ENCODE assay signal across 8 cellular contexts in genomic region chr13:32737111-32737571, GRCh38.
DNase-seq lines count a peak whose midpoint lies in the region; ATAC-seq and TF ChIP-seq lines count a peak whose summit lies in the region.

No MANE protein-coding gene starts in this region.

- no peak for TF ChIP-seq CTCF in suprapubic skin (IDR thresholded peaks at IDR 0.05)

- H3K4me3 ChIP-seq in right cardiac atrium (ENCODE audit: low read length): peak overlapping the region; percentile 50
- H3K4me3 ChIP-seq in suprapubic skin: peak overlapping the region; percentile 39
- no peak overlapping the region for H3K4me3 ChIP-seq in SJCRH30

- intact Hi-C loops in right cardiac atrium (cut with DNase I): loop anchor here in 1 of 4 donors (10.0 kb wide), 1 partner anchor 378 kb away; no protein-coding TSS in a partner anchor

- no peak for TF ChIP-seq EP300 in suprapubic skin (IDR thresholded peaks at IDR 0.05)

- no peaks in the 10 kb centered on the region for H3K4me1 ChIP-seq in right cardiac atrium (ENCODE audit: control insufficient read depth, insufficient read depth, low read length)
- H3K4me1 ChIP-seq in suprapubic skin: peaks cover 35% of the 10 kb centered on the region
- no peaks in the 10 kb centered on the region for H3K4me1 ChIP-seq in SJCRH30

- H3K27ac Mint-ChIP-seq in T-helper 2 cell treated with Interferon-gamma antibody and Interleukin-4, amounts not matched to agents 5 μg/mL and 100 μg/mL, for 36 hours: peak overlapping the region; percentile 79

- H3K36me3 ChIP-seq in suprapubic skin (no peaks in the 10 kb centered on the region), SJCRH30 (peaks cover 46% of the 10 kb centered on the region)

- peaks cover 31% of the 10 kb centered on the region for H3K4me1 Mint-ChIP-seq in T-helper 2 cell treated with Interferon-gamma antibody and Interleukin-4, amounts not matched to agents 5 μg/mL and 100 μg/mL, for 36 hours (ENCODE audit: low read depth)

- peak overlapping the region; percentile 75 for H3K4me3 Mint-ChIP-seq in T-helper 2 cell treated with Interferon-gamma antibody and Interleukin-4, amounts not matched to agents 5 μg/mL and 100 μg/mL, for 36 hours

- no peaks in the 10 kb centered on the region for H3K27me3 Mint-ChIP-seq in T-helper 2 cell treated with Interferon-gamma antibody and Interleukin-4, amounts not matched to agents 5 μg/mL and 100 μg/mL, for 36 hours (ENCODE audit: low read depth)

- H3K9me3 ChIP-seq in right cardiac atrium (ENCODE audit: control insufficient read depth, low read length): no peaks in the 10 kb centered on the region
- H3K9me3 ChIP-seq in suprapubic skin: no peaks in the 10 kb centered on the region
- H3K9me3 ChIP-seq in SJCRH30 (replicated peaks): no peaks in the 10 kb centered on the region

- ATAC-seq in GM18505 (IDR thresholded peaks at IDR 0.05; ENCODE audit: unreplicated experiment) (peak; percentile 73), HG02588 (IDR thresholded peaks at IDR 0.05; ENCODE audit: unreplicated experiment) (peak; percentile 56), right cardiac atrium (peak; percentile 61 to 62)

- WGBS in right cardiac atrium: 27% methylated on average over 2 of the region's 2 CpGs
- 8% methylated on average over 2 of the region's 2 CpGs for WGBS in suprapubic skin

- no peaks in the 10 kb centered on the region for H3K9me3 Mint-ChIP-seq in T-helper 2 cell treated with Interferon-gamma antibody and Interleukin-4, amounts not matched to agents 5 μg/mL and 100 μg/mL, for 36 hours

- H3K27me3 ChIP-seq in right cardiac atrium (ENCODE audit: control insufficient read depth, insufficient read depth) (no peaks in the 10 kb centered on the region), suprapubic skin (no peaks in the 10 kb centered on the region), SJCRH30 (no peaks in the 10 kb centered on the region)

- peaks cover 31% of the 10 kb centered on the region for H3K36me3 Mint-ChIP-seq in T-helper 2 cell treated with Interferon-gamma antibody and Interleukin-4, amounts not matched to agents 5 μg/mL and 100 μg/mL, for 36 hours (ENCODE audit: low read depth)

- peak; percentile 4 for DNase-seq in T-helper 2 cell treated with Interferon-gamma antibody and Interleukin-4, amounts not matched to agents 5 μg/mL and 100 μg/mL, for 36 hours (ENCODE audit: low spot score)
- DNase-seq in right cardiac atrium: no peak
- no peak for DNase-seq in suprapubic skin (ENCODE audit: low spot score in 2 of 2)
- no peak for DNase-seq in SJCRH30
- no peak for DNase-seq in nucleus accumbens (lab: John Stamatoyannopoulos, UW)
- no peak for DNase-seq in hippocampal formation (lab: John Stamatoyannopoulos, UW)

- no peak for TF ChIP-seq POLR2A in GM18505 (IDR thresholded peaks at IDR 0.05; ENCODE audit: borderline replicate concordance, extremely low read depth, insufficient read depth, insufficient read length)
- TF ChIP-seq POLR2A in suprapubic skin (IDR thresholded peaks at IDR 0.05): no peak

- no peak overlapping the region for H3K27ac ChIP-seq in right cardiac atrium (ENCODE audit: low read length)
- H3K27ac ChIP-seq in suprapubic skin: peak overlapping the region; percentile 72
- H3K27ac ChIP-seq in SJCRH30: no peak overlapping the region
